In the genomic region with DNA sequence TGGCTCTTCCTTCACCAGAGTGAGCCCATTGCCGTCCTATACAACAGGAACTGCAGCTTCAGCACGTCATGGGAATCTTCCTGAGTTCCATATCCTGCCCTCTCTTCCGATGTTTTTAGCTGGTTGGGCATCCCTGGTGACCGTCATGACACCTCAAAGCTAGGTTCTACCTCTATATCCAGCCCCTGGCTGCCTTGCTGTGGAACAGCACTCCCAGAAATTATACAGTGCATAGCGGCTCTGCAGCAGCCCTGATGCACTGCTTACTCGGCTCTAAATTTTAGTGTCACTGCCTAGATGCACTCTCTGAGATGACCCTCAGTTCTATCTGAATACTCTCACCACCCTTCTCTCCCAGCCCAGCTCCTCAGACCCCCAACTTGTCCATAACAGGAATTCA, we compare ENCODE assay signal across 2 cellular contexts.
TF ChIP-seq lines count a peak whose summit lies in the region.

No MANE protein-coding gene starts in this region.

TF ChIP-seq in H1, 55 proteins besides CTCF, POLR2A, EP300 and RAD21 (continued from another document):
- TF ChIP-seq, protein P1, sequence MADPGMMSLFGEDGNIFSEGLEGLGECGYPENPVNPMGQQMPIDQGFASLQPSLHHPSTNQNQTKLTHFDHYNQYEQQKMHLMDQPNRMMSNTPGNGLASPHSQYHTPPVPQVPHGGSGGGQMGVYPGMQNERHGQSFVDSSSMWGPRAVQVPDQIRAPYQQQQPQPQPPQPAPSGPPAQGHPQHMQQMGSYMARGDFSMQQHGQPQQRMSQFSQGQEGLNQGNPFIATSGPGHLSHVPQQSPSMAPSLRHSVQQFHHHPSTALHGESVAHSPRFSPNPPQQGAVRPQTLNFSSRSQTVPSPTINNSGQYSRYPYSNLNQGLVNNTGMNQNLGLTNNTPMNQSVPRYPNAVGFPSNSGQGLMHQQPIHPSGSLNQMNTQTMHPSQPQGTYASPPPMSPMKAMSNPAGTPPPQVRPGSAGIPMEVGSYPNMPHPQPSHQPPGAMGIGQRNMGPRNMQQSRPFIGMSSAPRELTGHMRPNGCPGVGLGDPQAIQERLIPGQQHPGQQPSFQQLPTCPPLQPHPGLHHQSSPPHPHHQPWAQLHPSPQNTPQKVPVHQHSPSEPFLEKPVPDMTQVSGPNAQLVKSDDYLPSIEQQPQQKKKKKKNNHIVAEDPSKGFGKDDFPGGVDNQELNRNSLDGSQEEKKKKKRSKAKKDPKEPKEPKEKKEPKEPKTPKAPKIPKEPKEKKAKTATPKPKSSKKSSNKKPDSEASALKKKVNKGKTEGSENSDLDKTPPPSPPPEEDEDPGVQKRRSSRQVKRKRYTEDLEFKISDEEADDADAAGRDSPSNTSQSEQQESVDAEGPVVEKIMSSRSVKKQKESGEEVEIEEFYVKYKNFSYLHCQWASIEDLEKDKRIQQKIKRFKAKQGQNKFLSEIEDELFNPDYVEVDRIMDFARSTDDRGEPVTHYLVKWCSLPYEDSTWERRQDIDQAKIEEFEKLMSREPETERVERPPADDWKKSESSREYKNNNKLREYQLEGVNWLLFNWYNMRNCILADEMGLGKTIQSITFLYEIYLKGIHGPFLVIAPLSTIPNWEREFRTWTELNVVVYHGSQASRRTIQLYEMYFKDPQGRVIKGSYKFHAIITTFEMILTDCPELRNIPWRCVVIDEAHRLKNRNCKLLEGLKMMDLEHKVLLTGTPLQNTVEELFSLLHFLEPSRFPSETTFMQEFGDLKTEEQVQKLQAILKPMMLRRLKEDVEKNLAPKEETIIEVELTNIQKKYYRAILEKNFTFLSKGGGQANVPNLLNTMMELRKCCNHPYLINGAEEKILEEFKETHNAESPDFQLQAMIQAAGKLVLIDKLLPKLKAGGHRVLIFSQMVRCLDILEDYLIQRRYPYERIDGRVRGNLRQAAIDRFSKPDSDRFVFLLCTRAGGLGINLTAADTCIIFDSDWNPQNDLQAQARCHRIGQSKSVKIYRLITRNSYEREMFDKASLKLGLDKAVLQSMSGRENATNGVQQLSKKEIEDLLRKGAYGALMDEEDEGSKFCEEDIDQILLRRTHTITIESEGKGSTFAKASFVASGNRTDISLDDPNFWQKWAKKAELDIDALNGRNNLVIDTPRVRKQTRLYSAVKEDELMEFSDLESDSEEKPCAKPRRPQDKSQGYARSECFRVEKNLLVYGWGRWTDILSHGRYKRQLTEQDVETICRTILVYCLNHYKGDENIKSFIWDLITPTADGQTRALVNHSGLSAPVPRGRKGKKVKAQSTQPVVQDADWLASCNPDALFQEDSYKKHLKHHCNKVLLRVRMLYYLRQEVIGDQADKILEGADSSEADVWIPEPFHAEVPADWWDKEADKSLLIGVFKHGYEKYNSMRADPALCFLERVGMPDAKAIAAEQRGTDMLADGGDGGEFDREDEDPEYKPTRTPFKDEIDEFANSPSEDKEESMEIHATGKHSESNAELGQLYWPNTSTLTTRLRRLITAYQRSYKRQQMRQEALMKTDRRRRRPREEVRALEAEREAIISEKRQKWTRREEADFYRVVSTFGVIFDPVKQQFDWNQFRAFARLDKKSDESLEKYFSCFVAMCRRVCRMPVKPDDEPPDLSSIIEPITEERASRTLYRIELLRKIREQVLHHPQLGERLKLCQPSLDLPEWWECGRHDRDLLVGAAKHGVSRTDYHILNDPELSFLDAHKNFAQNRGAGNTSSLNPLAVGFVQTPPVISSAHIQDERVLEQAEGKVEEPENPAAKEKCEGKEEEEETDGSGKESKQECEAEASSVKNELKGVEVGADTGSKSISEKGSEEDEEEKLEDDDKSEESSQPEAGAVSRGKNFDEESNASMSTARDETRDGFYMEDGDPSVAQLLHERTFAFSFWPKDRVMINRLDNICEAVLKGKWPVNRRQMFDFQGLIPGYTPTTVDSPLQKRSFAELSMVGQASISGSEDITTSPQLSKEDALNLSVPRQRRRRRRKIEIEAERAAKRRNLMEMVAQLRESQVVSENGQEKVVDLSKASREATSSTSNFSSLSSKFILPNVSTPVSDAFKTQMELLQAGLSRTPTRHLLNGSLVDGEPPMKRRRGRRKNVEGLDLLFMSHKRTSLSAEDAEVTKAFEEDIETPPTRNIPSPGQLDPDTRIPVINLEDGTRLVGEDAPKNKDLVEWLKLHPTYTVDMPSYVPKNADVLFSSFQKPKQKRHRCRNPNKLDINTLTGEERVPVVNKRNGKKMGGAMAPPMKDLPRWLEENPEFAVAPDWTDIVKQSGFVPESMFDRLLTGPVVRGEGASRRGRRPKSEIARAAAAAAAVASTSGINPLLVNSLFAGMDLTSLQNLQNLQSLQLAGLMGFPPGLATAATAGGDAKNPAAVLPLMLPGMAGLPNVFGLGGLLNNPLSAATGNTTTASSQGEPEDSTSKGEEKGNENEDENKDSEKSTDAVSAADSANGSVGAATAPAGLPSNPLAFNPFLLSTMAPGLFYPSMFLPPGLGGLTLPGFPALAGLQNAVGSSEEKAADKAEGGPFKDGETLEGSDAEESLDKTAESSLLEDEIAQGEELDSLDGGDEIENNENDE (IDR thresholded peaks at IDR 0.05; ENCODE audit: insufficient replicate concordance, low read length): no peak
- TF ChIP-seq JUND (IDR thresholded peaks at IDR 0.05; ENCODE audit: low read length) (no peak), ZNF274 (IDR thresholded peaks at IDR 0.05; ENCODE audit: borderline replicate concordance, extremely low read depth, low read length) (no peak)
TF ChIP-seq in H1: peak in this region for 0.

TF ChIP-seq in neural cell, 6 proteins besides CTCF, POLR2A, EP300 and RAD21 (continued from another document):
- TF ChIP-seq, protein P2, sequence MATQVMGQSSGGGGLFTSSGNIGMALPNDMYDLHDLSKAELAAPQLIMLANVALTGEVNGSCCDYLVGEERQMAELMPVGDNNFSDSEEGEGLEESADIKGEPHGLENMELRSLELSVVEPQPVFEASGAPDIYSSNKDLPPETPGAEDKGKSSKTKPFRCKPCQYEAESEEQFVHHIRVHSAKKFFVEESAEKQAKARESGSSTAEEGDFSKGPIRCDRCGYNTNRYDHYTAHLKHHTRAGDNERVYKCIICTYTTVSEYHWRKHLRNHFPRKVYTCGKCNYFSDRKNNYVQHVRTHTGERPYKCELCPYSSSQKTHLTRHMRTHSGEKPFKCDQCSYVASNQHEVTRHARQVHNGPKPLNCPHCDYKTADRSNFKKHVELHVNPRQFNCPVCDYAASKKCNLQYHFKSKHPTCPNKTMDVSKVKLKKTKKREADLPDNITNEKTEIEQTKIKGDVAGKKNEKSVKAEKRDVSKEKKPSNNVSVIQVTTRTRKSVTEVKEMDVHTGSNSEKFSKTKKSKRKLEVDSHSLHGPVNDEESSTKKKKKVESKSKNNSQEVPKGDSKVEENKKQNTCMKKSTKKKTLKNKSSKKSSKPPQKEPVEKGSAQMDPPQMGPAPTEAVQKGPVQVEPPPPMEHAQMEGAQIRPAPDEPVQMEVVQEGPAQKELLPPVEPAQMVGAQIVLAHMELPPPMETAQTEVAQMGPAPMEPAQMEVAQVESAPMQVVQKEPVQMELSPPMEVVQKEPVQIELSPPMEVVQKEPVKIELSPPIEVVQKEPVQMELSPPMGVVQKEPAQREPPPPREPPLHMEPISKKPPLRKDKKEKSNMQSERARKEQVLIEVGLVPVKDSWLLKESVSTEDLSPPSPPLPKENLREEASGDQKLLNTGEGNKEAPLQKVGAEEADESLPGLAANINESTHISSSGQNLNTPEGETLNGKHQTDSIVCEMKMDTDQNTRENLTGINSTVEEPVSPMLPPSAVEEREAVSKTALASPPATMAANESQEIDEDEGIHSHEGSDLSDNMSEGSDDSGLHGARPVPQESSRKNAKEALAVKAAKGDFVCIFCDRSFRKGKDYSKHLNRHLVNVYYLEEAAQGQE (IDR thresholded peaks at IDR 0.05; ENCODE audit: borderline replicate concordance): no peak
- no peak for TF ChIP-seq POLR2AphosphoS5 (IDR thresholded peaks at IDR 0.05)
